29 cellular contexts compared by ENCODE assay signal in genomic region chr14:44300911-44301310, GRCh38.
"Had no signal": no experiment of that assay in that cellular context is flagged by ENCODE, and none has a peak within 500 bp of the region (broad histone marks: within the 10 kb centered on the region; RNA-seq: fewer than 3 reads in every experiment).

No MANE protein-coding gene starts in this region.

- H3K27ac Mint-ChIP-seq: activated CD4-positive, alpha-beta T cell treated with anti-CD3 and anti-CD28 coated beads for 36 hours; activated CD8-positive, alpha-beta memory T cell treated with anti-CD3 and anti-CD28 coated beads, Interleukin-2, amount 10 ng/mL, durations not matched to agents 7 days and 5 days; activated CD8-positive, alpha-beta T cell treated with anti-CD3 and anti-CD28 coated beads, Interleukin-2, amount 10 ng/mL, durations not matched to agents 7 days and 5 days; activated naive CD8-positive, alpha-beta T cell; activated T-cell treated with anti-CD3 and anti-CD28 coated beads, Interleukin-2, amount 50 U/mL, for 72 hours; nephron progenitor cell; progenitor cell of endocrine pancreas; stimulated activated naive CD8-positive, alpha-beta T cell treated with anti-CD3 and anti-CD28 coated beads, Interleukin-15, amount 100 ng/mL, for 72 hours; type B pancreatic cell had no signal

- H3K4me1 ChIP-seq: gastrocnemius medialis, right lobe of liver, uterus had no signal

- ATAC-seq: activated CD4-positive, alpha-beta T cell treated with anti-CD3 and anti-CD28 coated beads for 36 hours; activated CD8-positive, alpha-beta memory T cell treated with anti-CD3 and anti-CD28 coated beads, Interleukin-2, amount 10 ng/mL, durations not matched to agents 7 days and 5 days; activated CD8-positive, alpha-beta T cell treated with anti-CD3 and anti-CD28 coated beads, Interleukin-2, amount 10 ng/mL, durations not matched to agents 7 days and 5 days; activated T-cell treated with anti-CD3 and anti-CD28 coated beads, Interleukin-2, amount 50 U/mL, for 72 hours; gastrocnemius medialis; left cardiac atrium; left ventricle myocardium superior; right lobe of liver; stimulated activated naive CD8-positive, alpha-beta T cell treated with anti-CD3 and anti-CD28 coated beads, Interleukin-15, amount 100 ng/mL, for 72 hours had no signal

- H3K4me3 ChIP-seq: gastrocnemius medialis, ovary, right lobe of liver, uterus had no signal

- H3K9me3 ChIP-seq: gastrocnemius medialis, ovary, right lobe of liver, uterus had no signal

- H3K4me3 Mint-ChIP-seq: activated CD4-positive, alpha-beta T cell treated with anti-CD3 and anti-CD28 coated beads for 36 hours; activated CD8-positive, alpha-beta memory T cell treated with anti-CD3 and anti-CD28 coated beads, Interleukin-2, amount 10 ng/mL, durations not matched to agents 7 days and 5 days; activated CD8-positive, alpha-beta T cell treated with anti-CD3 and anti-CD28 coated beads, Interleukin-2, amount 10 ng/mL, durations not matched to agents 7 days and 5 days; activated naive CD8-positive, alpha-beta T cell; activated T-cell treated with anti-CD3 and anti-CD28 coated beads, Interleukin-2, amount 50 U/mL, for 72 hours; central memory CD8-positive, alpha-beta T cell; nephron progenitor cell; stimulated activated naive CD8-positive, alpha-beta T cell treated with anti-CD3 and anti-CD28 coated beads, Interleukin-15, amount 100 ng/mL, for 72 hours; type B pancreatic cell had no signal

- H3K36me3 Mint-ChIP-seq: activated CD8-positive, alpha-beta memory T cell treated with anti-CD3 and anti-CD28 coated beads, Interleukin-2, amount 10 ng/mL, durations not matched to agents 7 days and 5 days; activated naive CD8-positive, alpha-beta T cell; type B pancreatic cell had no signal

- H3K27me3 ChIP-seq: gastrocnemius medialis, ovary, right lobe of liver, uterus had no signal

- H3K4me1 Mint-ChIP-seq: activated CD4-positive, alpha-beta T cell treated with anti-CD3 and anti-CD28 coated beads for 36 hours; activated CD8-positive, alpha-beta memory T cell treated with anti-CD3 and anti-CD28 coated beads, Interleukin-2, amount 10 ng/mL, durations not matched to agents 7 days and 5 days; central memory CD8-positive, alpha-beta T cell; stimulated activated naive CD8-positive, alpha-beta T cell treated with anti-CD3 and anti-CD28 coated beads, Interleukin-15, amount 100 ng/mL, for 72 hours had no signal

- H3K36me3 ChIP-seq: gastrocnemius medialis, ovary, right lobe of liver, uterus had no signal

- H3K27me3 Mint-ChIP-seq: activated CD4-positive, alpha-beta T cell treated with anti-CD3 and anti-CD28 coated beads for 36 hours; activated CD8-positive, alpha-beta memory T cell treated with anti-CD3 and anti-CD28 coated beads, Interleukin-2, amount 10 ng/mL, durations not matched to agents 7 days and 5 days; activated naive CD8-positive, alpha-beta T cell; central memory CD8-positive, alpha-beta T cell; progenitor cell of endocrine pancreas; stimulated activated naive CD8-positive, alpha-beta T cell treated with anti-CD3 and anti-CD28 coated beads, Interleukin-15, amount 100 ng/mL, for 72 hours; type B pancreatic cell had no signal

- DNase-seq: activated CD4-positive, alpha-beta T cell treated with anti-CD3 and anti-CD28 coated beads for 36 hours; activated CD4-positive, CD25-positive, alpha-beta regulatory T cell; activated CD8-positive, alpha-beta memory T cell treated with anti-CD3 and anti-CD28 coated beads, Interleukin-2, amount 10 ng/mL, durations not matched to agents 7 days and 5 days; activated CD8-positive, alpha-beta T cell treated with anti-CD3 and anti-CD28 coated beads, Interleukin-2, amount 10 ng/mL, durations not matched to agents 7 days and 5 days; activated naive CD4-positive, alpha-beta T cell treated with Interleukin-2 at 50 U/mL for 16 hours; activated T-cell treated with anti-CD3 and anti-CD28 coated beads, Interleukin-2, amount 50 U/mL, for 72 hours; anterior cingulate cortex; effector CD8-positive, alpha-beta T cell; gastrocnemius medialis; glutamatergic neuron; left cardiac atrium; left ventricle myocardium superior; nephron progenitor cell; ovary; right lobe of liver; stimulated activated CD4-positive, alpha-beta T cell treated with anti-CD3 and anti-CD28 coated beads, Interleukin-12 subunit alpha, Interleukin-12 subunit beta, amount 100 ng/mL, for 4 hours; stimulated activated CD4-positive, alpha-beta T cell treated with anti-CD3 and anti-CD28 coated beads, Interleukin-4, amount 100 ng/mL, for 1 hour; stimulated activated naive CD8-positive, alpha-beta T cell treated with anti-CD3 and anti-CD28 coated beads, Interleukin-15, amount 100 ng/mL, for 72 hours; substantia nigra; T-helper 9 cell; uterus had no signal

- H3K27ac ChIP-seq: gastrocnemius medialis, ovary, right lobe of liver, uterus had no signal

- FAIRE-seq: bronchial epithelial cell, colon, endometrium, keratinocyte had no signal
